15 cellular contexts compared by ENCODE assay signal in genomic region chr17:2560658-2561057, GRCh38. TPM values are rescaled to one million over a fixed set of nuclear protein-coding genes. Genes with fewer than 3 reads are reported as not detected.
A peak's percentile ranks its signal among the peaks of the same experiment; 100 is the strongest.
DNase-seq lines count a peak whose midpoint lies in the region; ATAC-seq, FAIRE-seq and TF ChIP-seq lines count a peak whose summit lies in the region.
"Had no signal": no experiment of that assay in that cellular context is flagged by ENCODE, and none has a peak within 500 bp of the region (broad histone marks: within the 10 kb centered on the region; RNA-seq: fewer than 3 reads in every experiment).

No MANE protein-coding gene starts in this region.

- in situ Hi-C loops in HepG2 (cut with HindIII; ENCODE audit: extremely low pct_ligation_motif_present, low pct_unique_long_range_greater_than_20kb): no loop called here

- FAIRE-seq in HepG2 (lab: Jason Lieb, UNC): no peak
- FAIRE-seq: GM19239 had no signal

- no peak for TF ChIP-seq RAD21 in HepG2 (CRISPR knock-in tag; IDR thresholded peaks at IDR 0.05)

- CTCF ChIA-PET in HepG2 (lab: Yijun Ruan, JAX; ENCODE audit: low intra/inter-chr PET ratio, low total read pairs): no interaction called here

- no peak for TF ChIP-seq EP300 in HepG2 (IDR thresholded peaks at IDR 0.05; ENCODE audit: low read depth in 2 of 2, low read length in 2 of 2)
- no peak for TF ChIP-seq EP300 in HepG2 (CRISPR knock-in tag; IDR thresholded peaks at IDR 0.05; ENCODE audit: borderline replicate concordance)

- intact Hi-C loops in HepG2 (cut with micrococcal nuclease; ENCODE audit: unreplicated experiment) (no loop called here), right lobe of liver (cut with DNase I) (no loop called here)

- no TSS peak for BruUV-seq in HepG2 (replicated peaks; lab: Mats Ljungman, UMichigan)

- TF ChIP-seq CTCF in HepG2 (CRISPR knock-in tag; IDR thresholded peaks at IDR 0.05): no peak
- TF ChIP-seq CTCF in right lobe of liver (IDR thresholded peaks at IDR 0.05): no peak
- TF ChIP-seq CTCF in epithelial cell of esophagus (IDR thresholded peaks at IDR 0.05; ENCODE audit: insufficient read depth, low read depth, low read length, missing control alignments): no peak

- peaks cover 5% of the 10 kb centered on the region; the same call in 1 of the 2 replicates for H3K9me3 ChIP-seq in HepG2 (ENCODE audit: low read length)
- H3K9me3 ChIP-seq in right lobe of liver: no peaks in the 10 kb centered on the region

- ATAC-seq in HepG2 (no peak), right lobe of liver (no peak)

- H3K27ac ChIP-seq in HepG2 (ENCODE audit: extremely low read length, insufficient read depth, low read length) (no peak overlapping the region), right lobe of liver (no peak overlapping the region)
- H3K27ac ChIP-seq: BLaER1 treated with 17β-estradiol and CSF1 and Interleukin-3, amounts not matched to agents 10 nM and 100 nM had no signal

- H3K4me3 ChIP-seq in HepG2 (replicated peaks in 1 of 3; ENCODE audit: insufficient read depth in 1 of 3, low read depth in 2 of 3, low read length in 3 of 3): no peak overlapping the region
- H3K4me3 ChIP-seq in right lobe of liver: no peak overlapping the region
- H3K4me3 ChIP-seq in epithelial cell of esophagus (ENCODE audit: low read length): no peak overlapping the region
- H3K4me3 ChIP-seq: BLaER1 treated with 17β-estradiol and CSF1 and Interleukin-3, amounts not matched to agents 10 nM and 100 nM had no signal

- H3K27me3 ChIP-seq in HepG2 (ENCODE audit: control insufficient read depth in 1 of 2, insufficient read depth in 2 of 2, low read length in 2 of 2) (no peaks in the 10 kb centered on the region), right lobe of liver (no peaks in the 10 kb centered on the region)
- H3K27me3 ChIP-seq: BLaER1 treated with 17β-estradiol and CSF1 and Interleukin-3, amounts not matched to agents 10 nM and 100 nM had no signal

- TF ChIP-seq POLR2A in HepG2 (IDR thresholded peaks at IDR 0.05; ENCODE audit: insufficient read depth in 1 of 2, low read depth in 2 of 2, low read length in 2 of 2) (no peak), right lobe of liver (IDR thresholded peaks at IDR 0.05) (no peak)

- no peak overlapping the region for H3K4me2 ChIP-seq in HepG2 (ENCODE audit: low read depth, low read length)
- H3K4me2 ChIP-seq: BLaER1 treated with 17β-estradiol and CSF1 and Interleukin-3, amounts not matched to agents 10 nM and 100 nM had no signal

- WGBS in HepG2 (ENCODE audit: low lambda C conversion rate): 42% methylated on average over 5 of the region's 5 CpGs
- WGBS in right lobe of liver (ENCODE audit: insufficient coverage, low coverage, low lambda C conversion rate, missing lambda C conversion rate): 82% methylated on average over 4 of the region's 5 CpGs

- no peaks in the 10 kb centered on the region for H3K79me2 ChIP-seq in HepG2 (ENCODE audit: insufficient read depth, low read length)

- POLR2A ChIA-PET in HepG2 (lab: Yijun Ruan, JAX): no interaction called here

- H3K9ac ChIP-seq in HepG2 (ENCODE audit: insufficient read depth, low read depth, low read length): no peak overlapping the region
- H3K9ac ChIP-seq: BLaER1 treated with 17β-estradiol and CSF1 and Interleukin-3, amounts not matched to agents 10 nM and 100 nM had no signal

- no peaks in the 10 kb centered on the region for H4K20me1 ChIP-seq in HepG2 (ENCODE audit: insufficient read depth, low read length)
- H4K20me1 ChIP-seq: BLaER1 treated with 17β-estradiol and CSF1 and Interleukin-3, amounts not matched to agents 10 nM and 100 nM had no signal

- peaks cover 10% of the 10 kb centered on the region for H3K4me1 ChIP-seq in HepG2 (ENCODE audit: insufficient read depth, low read length)
- H3K4me1 ChIP-seq in right lobe of liver: no peaks in the 10 kb centered on the region

- H3K36me3 ChIP-seq in HepG2 (replicated peaks in 1 of 2; ENCODE audit: control insufficient read depth in 1 of 2, insufficient read depth in 2 of 2, low read length in 2 of 2): no peaks in the 10 kb centered on the region
- no peaks in the 10 kb centered on the region for H3K36me3 ChIP-seq in right lobe of liver
- H3K36me3 ChIP-seq: BLaER1 treated with 17β-estradiol and CSF1 and Interleukin-3, amounts not matched to agents 10 nM and 100 nM had no signal

- DNase-seq in HepG2 (ENCODE audit: low spot score): no peak
- DNase-seq in right lobe of liver: no peak
- peak; percentile 95 for DNase-seq in epithelial cell of esophagus (ENCODE audit: low read depth)
- peak; percentile 23 for DNase-seq in foreskin melanocyte
- no peak for DNase-seq in NCI-H524 (lab: John Stamatoyannopoulos, UW)
- DNase-seq in activated T-cell treated with anti-CD3 and anti-CD28 coated beads, Interleukin-2, amount 50 U/mL, for 1 hour: no peak
- no peak for DNase-seq in NCI-H345 (lab: John Stamatoyannopoulos, UW)
- DNase-seq: ACHN; CD4-positive, CD25-positive, alpha-beta regulatory T cell; DMS53; GF-D8; GOT3; H9 had no signal

- H2AFZ ChIP-seq in HepG2 (ENCODE audit: low read length): no peak overlapping the region

TF ChIP-seq in HepG2, 621 proteins besides CTCF, POLR2A, EP300 and RAD21:
- TF ChIP-seq, protein P1, sequence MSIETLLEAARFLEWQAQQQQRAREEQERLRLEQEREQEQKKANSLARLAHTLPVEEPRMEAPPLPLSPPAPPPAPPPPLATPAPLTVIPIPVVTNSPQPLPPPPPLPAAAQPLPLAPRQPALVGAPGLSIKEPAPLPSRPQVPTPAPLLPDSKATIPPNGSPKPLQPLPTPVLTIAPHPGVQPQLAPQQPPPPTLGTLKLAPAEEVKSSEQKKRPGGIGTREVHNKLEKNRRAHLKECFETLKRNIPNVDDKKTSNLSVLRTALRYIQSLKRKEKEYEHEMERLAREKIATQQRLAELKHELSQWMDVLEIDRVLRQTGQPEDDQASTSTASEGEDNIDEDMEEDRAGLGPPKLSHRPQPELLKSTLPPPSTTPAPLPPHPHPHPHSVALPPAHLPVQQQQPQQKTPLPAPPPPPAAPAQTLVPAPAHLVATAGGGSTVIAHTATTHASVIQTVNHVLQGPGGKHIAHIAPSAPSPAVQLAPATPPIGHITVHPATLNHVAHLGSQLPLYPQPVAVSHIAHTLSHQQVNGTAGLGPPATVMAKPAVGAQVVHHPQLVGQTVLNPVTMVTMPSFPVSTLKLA (IDR thresholded peaks at IDR 0.05): peak; percentile 66
- TF ChIP-seq SUZ12 (IDR thresholded peaks at IDR 0.05; ENCODE audit: low read depth, low read length): no peak

RNA-seq across cellular contexts. Expression of gene PAFAH1B1, which starts 32.8 kb away (rescaled TPM):
- total RNA-seq in HepG2 (2016; rRNA removed; fragmentation: Illumina TruSeq; extraction: Trizol) (64.9 and 93.8 TPM in 2 replicates), right lobe of liver (10 to 100 TPM; 32.6 to 69.9 (median 42.2) TPM)
- 25.0 and 28.0 TPM in 2 replicates for total RNA-seq in HepG2 (2016; cell fraction: cytosol; rRNA removed; fragmentation: Illumina TruSeq; extraction: Trizol; ENCODE audit: low read depth)
- 64.0 and 82.0 TPM in 2 replicates for total RNA-seq in HepG2 (2016; cell fraction: insoluble cytoplasmic fraction; rRNA removed; fragmentation: Illumina TruSeq; extraction: Trizol)
- total RNA-seq in HepG2 (2016; cell fraction: membrane; rRNA removed; fragmentation: Illumina TruSeq; extraction: Trizol): 28.1 and 42.3 TPM in 2 replicates
- 32.7 and 40.0 TPM in 2 replicates for total RNA-seq in HepG2 (2016; cell fraction: nucleus; rRNA removed; fragmentation: Illumina TruSeq; extraction: Trizol)
- polyA plus RNA-seq in HepG2 (2011; rRNA removed): 35.9 and 46.0 TPM in 2 replicates
- 20.0 and 28.0 TPM in 2 replicates for polyA plus RNA-seq in HepG2 (2011; cell fraction: cytosol; rRNA removed)
- polyA plus RNA-seq in HepG2 (2011; cell fraction: nucleus; rRNA removed): 20.1 and 28.1 TPM in 2 replicates
- 59.7 and 61.2 TPM in 2 replicates for polyA plus RNA-seq in HepG2 (2012)
- 15.1 and 21.5 TPM in 2 replicates for polyA plus RNA-seq in HepG2 (2016; cell fraction: cytosol; fragmentation: Illumina TruSeq; extraction: Trizol; ENCODE audit: low read depth)
- 80.8 and 92.4 TPM in 2 replicates for polyA plus RNA-seq in HepG2 (2016; cell fraction: insoluble cytoplasmic fraction; fragmentation: Illumina TruSeq; extraction: Trizol; ENCODE audit: low read depth)
- polyA plus RNA-seq in HepG2 (2016; cell fraction: membrane; fragmentation: Illumina TruSeq; extraction: Trizol; ENCODE audit: low read depth): 21.9 and 31.1 TPM in 2 replicates
- polyA plus RNA-seq in HepG2 (2016; cell fraction: nucleus; fragmentation: Illumina TruSeq; extraction: Trizol; ENCODE audit: insufficient read depth, low read depth): 58.0 and 61.2 TPM in 2 replicates
- 45.1 and 73.6 TPM in 2 replicates for polyA minus RNA-seq in HepG2 (2011; rRNA and poly(A)+ RNA removed; ENCODE audit: low replicate concordance)
- polyA minus RNA-seq in HepG2 (2011; cell fraction: cytosol; rRNA and poly(A)+ RNA removed): 28.9 and 44.8 TPM in 2 replicates
- 38.7 and 39.8 TPM in 2 replicates for polyA minus RNA-seq in HepG2 (2011; cell fraction: nucleus; rRNA and poly(A)+ RNA removed)

RNA-seq across cellular contexts. Expression of gene METTL16, which starts 49.0 kb away (rescaled TPM):
- total RNA-seq in HepG2 (2016; rRNA removed; fragmentation: Illumina TruSeq; extraction: Trizol) (18.5 and 28.9 TPM in 2 replicates), right lobe of liver (10 to 100 TPM in 1 of 6 experiments, 1 to 10 TPM in 5; 8.4 to 12.1 (median 9.3) TPM)
- 3.7 and 4.1 TPM in 2 replicates for total RNA-seq in HepG2 (2016; cell fraction: cytosol; rRNA removed; fragmentation: Illumina TruSeq; extraction: Trizol; ENCODE audit: low read depth)
- 21.0 and 29.4 TPM in 2 replicates for total RNA-seq in HepG2 (2016; cell fraction: insoluble cytoplasmic fraction; rRNA removed; fragmentation: Illumina TruSeq; extraction: Trizol)
- total RNA-seq in HepG2 (2016; cell fraction: membrane; rRNA removed; fragmentation: Illumina TruSeq; extraction: Trizol): 8.5 and 9.2 TPM in 2 replicates
- 24.8 and 35.3 TPM in 2 replicates for total RNA-seq in HepG2 (2016; cell fraction: nucleus; rRNA removed; fragmentation: Illumina TruSeq; extraction: Trizol)
- polyA plus RNA-seq in HepG2 (2011; rRNA removed): 10.5 and 11.6 TPM in 2 replicates
- 7.2 and 10.1 TPM in 2 replicates for polyA plus RNA-seq in HepG2 (2011; cell fraction: cytosol; rRNA removed)
- 9.0 and 9.8 TPM in 2 replicates for polyA plus RNA-seq in HepG2 (2011; cell fraction: nucleus; rRNA removed)
- polyA plus RNA-seq in HepG2 (2012): 9.2 and 11.4 TPM in 2 replicates
- polyA plus RNA-seq in HepG2 (2016; cell fraction: cytosol; fragmentation: Illumina TruSeq; extraction: Trizol; ENCODE audit: low read depth): 2.3 and 2.8 TPM in 2 replicates
- 23.7 and 23.9 TPM in 2 replicates for polyA plus RNA-seq in HepG2 (2016; cell fraction: insoluble cytoplasmic fraction; fragmentation: Illumina TruSeq; extraction: Trizol; ENCODE audit: low read depth)
- 4.7 and 6.0 TPM in 2 replicates for polyA plus RNA-seq in HepG2 (2016; cell fraction: membrane; fragmentation: Illumina TruSeq; extraction: Trizol; ENCODE audit: low read depth)
- 25.7 and 28.3 TPM in 2 replicates for polyA plus RNA-seq in HepG2 (2016; cell fraction: nucleus; fragmentation: Illumina TruSeq; extraction: Trizol; ENCODE audit: insufficient read depth, low read depth)
- 15.4 and 29.1 TPM in 2 replicates for polyA minus RNA-seq in HepG2 (2011; rRNA and poly(A)+ RNA removed; ENCODE audit: low replicate concordance)
- 7.4 and 8.2 TPM in 2 replicates for polyA minus RNA-seq in HepG2 (2011; cell fraction: cytosol; rRNA and poly(A)+ RNA removed)
- polyA minus RNA-seq in HepG2 (2011; cell fraction: nucleus; rRNA and poly(A)+ RNA removed): 36.6 and 37.7 TPM in 2 replicates

Comparison
In these comparisons a context has a peak if more than half of its experiments do, and no peak if none do; other contexts are left out.
1. DNase-seq: peak in epithelial cell of esophagus (single experiment) and foreskin melanocyte (single experiment); none in HepG2 (single experiment), right lobe of liver (0 of 3), NCI-H524 (0 of 2), activated T-cell treated with anti-CD3 and anti-CD28 coated beads, Interleukin-2, amount 50 U/mL, for 1 hour (single experiment) and NCI-H345 (single experiment).